ENCODE assay signal across 8 cellular contexts in genomic region chr12:26434299-26434915, GRCh38.
DNase-seq lines count a peak whose midpoint lies in the region; ATAC-seq, FAIRE-seq and TF ChIP-seq lines count a peak whose summit lies in the region.

No MANE protein-coding gene starts in this region.

- TF ChIP-seq CTCF in tibial artery (IDR thresholded peaks at IDR 0.05), result peak; percentile 73 to 79

- H3K9me3 ChIP-seq in tibial artery, result no peaks in the 10 kb centered on the region

- H3K4me3 Mint-ChIP-seq in activated CD4-positive, alpha-beta T cell treated with anti-CD3 and anti-CD28 coated beads, Interleukin-2, amount 10 ng/mL, durations not matched to agents 7 days and 5 days, result no peak overlapping the region

- no peaks in the 10 kb centered on the region for H3K4me1 ChIP-seq in tibial artery

- no peaks in the 10 kb centered on the region for H3K27me3 Mint-ChIP-seq in activated CD4-positive, alpha-beta T cell treated with anti-CD3 and anti-CD28 coated beads, Interleukin-2, amount 10 ng/mL, durations not matched to agents 7 days and 5 days

- POLR2A ChIA-PET in activated CD4-positive, alpha-beta T cell treated with anti-CD3 and anti-CD28 coated beads, Interleukin-2, amount 10 ng/mL, durations not matched to agents 7 days and 5 days (lab: Charles Lee), result no interaction called here

- H3K36me3 Mint-ChIP-seq in activated CD4-positive, alpha-beta T cell treated with anti-CD3 and anti-CD28 coated beads, Interleukin-2, amount 10 ng/mL, durations not matched to agents 7 days and 5 days (ENCODE audit: low read depth), result no peaks in the 10 kb centered on the region

- no peak overlapping the region for H3K27ac ChIP-seq in tibial artery

- no peaks in the 10 kb centered on the region for H3K4me1 Mint-ChIP-seq in activated CD4-positive, alpha-beta T cell treated with anti-CD3 and anti-CD28 coated beads, Interleukin-2, amount 10 ng/mL, durations not matched to agents 7 days and 5 days

- peak; percentile 77 for FAIRE-seq in islet of Langerhans (lab: Jason Lieb, UNC)

- no peak overlapping the region for H3K27ac Mint-ChIP-seq in activated CD4-positive, alpha-beta T cell treated with anti-CD3 and anti-CD28 coated beads, Interleukin-2, amount 10 ng/mL, durations not matched to agents 7 days and 5 days

- ATAC-seq in HG02973 (IDR thresholded peaks at IDR 0.05; ENCODE audit: unreplicated experiment) (peak; percentile 67), GM18505 (IDR thresholded peaks at IDR 0.05; ENCODE audit: unreplicated experiment) (no peak)

- peak; percentile 13 for DNase-seq in activated CD4-positive, alpha-beta T cell treated with anti-CD3 and anti-CD28 coated beads for 48 hours
- DNase-seq in activated CD4-positive, alpha-beta T cell treated with anti-CD3 and anti-CD28 coated beads, Interleukin-2, amount 10 ng/mL, durations not matched to agents 7 days and 5 days, result no peak
- DNase-seq in NCI-H510A treated with DMSO at 0.1 percent for 48 hours (lab: John Stamatoyannopoulos, UW) (peak; percentile 63), astrocyte of the hippocampus (ENCODE audit: low read depth, low spot score) (peak; percentile 52), tibial artery (no peak)

- no peak for TF ChIP-seq POLR2A in GM18505 (IDR thresholded peaks at IDR 0.05; ENCODE audit: borderline replicate concordance, extremely low read depth, insufficient read depth, insufficient read length)

- no peak overlapping the region for H3K4me3 ChIP-seq in tibial artery

- intact Hi-C loops in tibial artery (cut with DNase I; ENCODE audit: low total_unique reads), result no loop called here

- peaks cover 0 to 7% (median 0%) of the 10 kb centered on the region in 3 donors for H3K36me3 ChIP-seq in tibial artery

- no peaks in the 10 kb centered on the region for H3K9me3 Mint-ChIP-seq in activated CD4-positive, alpha-beta T cell treated with anti-CD3 and anti-CD28 coated beads, Interleukin-2, amount 10 ng/mL, durations not matched to agents 7 days and 5 days

- no peaks in the 10 kb centered on the region for H3K27me3 ChIP-seq in tibial artery

- CTCF ChIA-PET in activated CD4-positive, alpha-beta T cell treated with anti-CD3 and anti-CD28 coated beads, Interleukin-2, amount 10 ng/mL, durations not matched to agents 7 days and 5 days (lab: Charles Lee), result no interaction called here

Comparison
In these comparisons a context has a peak if more than half of its experiments do, and no peak if none do; other contexts are left out.
1. DNase-seq: peak in activated CD4-positive, alpha-beta T cell treated with anti-CD3 and anti-CD28 coated beads for 48 hours (single experiment), NCI-H510A treated with DMSO at 0.1 percent for 48 hours (single experiment) and astrocyte of the hippocampus (single experiment); none in activated CD4-positive, alpha-beta T cell treated with anti-CD3 and anti-CD28 coated beads, Interleukin-2, amount 10 ng/mL, durations not matched to agents 7 days and 5 days (single experiment) and tibial artery (0 of 2).